9 cellular contexts compared by ENCODE assay signal in the genomic region with DNA sequence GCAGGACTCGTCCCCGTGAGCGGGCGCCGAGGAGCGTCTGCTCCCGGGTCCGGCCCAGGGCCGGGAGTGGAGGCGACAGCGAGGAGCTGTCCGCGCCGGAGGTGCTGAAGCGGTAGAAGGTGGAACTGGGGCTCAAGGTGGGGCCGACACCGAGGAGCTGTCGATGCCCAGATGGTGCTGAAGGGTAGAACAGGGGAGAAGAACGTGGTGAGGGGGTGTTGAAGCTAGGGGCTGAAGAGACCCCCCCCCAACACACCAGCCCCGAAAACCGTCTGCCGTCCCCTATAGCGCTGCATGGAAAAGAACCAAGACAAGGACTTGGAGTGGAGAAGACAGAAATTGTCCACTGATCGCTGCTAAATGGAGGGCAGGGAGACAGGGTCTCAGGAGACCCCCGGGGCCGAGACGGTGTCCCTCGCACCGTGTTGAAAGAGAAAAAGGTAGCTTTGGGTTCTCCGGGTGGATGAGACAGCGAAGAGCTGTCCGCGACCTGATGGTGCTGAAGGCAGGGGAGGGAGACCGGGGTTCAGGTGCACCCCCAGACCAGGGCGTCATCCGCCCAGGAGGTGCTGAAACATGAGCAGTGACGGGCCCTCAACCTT. TPM values are rescaled to one million over a fixed set of nuclear protein-coding genes. Genes with fewer than 3 reads are reported as not detected.
DNase-seq lines count a peak whose midpoint lies in the region; ATAC-seq lines count a peak whose summit lies in the region.
"Had no signal": no experiment of that assay in that cellular context is flagged by ENCODE, and none has a peak within 500 bp of the region (broad histone marks: within the 10 kb centered on the region; RNA-seq: fewer than 3 reads in every experiment).

No MANE protein-coding gene starts in this region.

- no peaks in the 10 kb centered on the region for H3K9me3 ChIP-seq in iPS DF 6.9 (ENCODE audit: control insufficient read depth, insufficient read depth, low read length)

- H3K27me3 Mint-ChIP-seq in stimulated activated naive B cell treated with anti-CD40 and anti-IgM and Interleukin-4, amounts not matched to agents 10 μg/mL and 1 μg/mL and 100 μg/mL, for 72 hours, result peaks cover 61 to 75% of the 10 kb centered on the region in 2 donors

- H3K36me3 ChIP-seq in iPS DF 6.9 (ENCODE audit: control insufficient read depth, insufficient read depth, low read length), result no peaks in the 10 kb centered on the region
- H3K36me3 ChIP-seq: thoracic aorta had no signal

- H3K4me3 Mint-ChIP-seq in stimulated activated naive B cell treated with anti-CD40 and anti-IgM and Interleukin-4, amounts not matched to agents 10 μg/mL and 1 μg/mL and 100 μg/mL, for 72 hours, result peak overlapping the region in 1 of 2 donors; percentile 14

- WGBS in iPS DF 6.9 (ENCODE audit: insufficient coverage, insufficient read length), result no CpG with 5 or more reads among the region's 37 CpGs

- peak overlapping the region; percentile 41; the same call in 1 of the 2 replicates for H3K4me3 ChIP-seq in iPS DF 6.9 (ENCODE audit: low read length)
- H3K4me3 ChIP-seq: thoracic aorta had no signal

- ATAC-seq in stimulated activated naive B cell treated with anti-CD40 and anti-IgM and Interleukin-4, amounts not matched to agents 10 μg/mL and 1 μg/mL and 100 μg/mL, for 72 hours (replicated peaks), result peak; percentile 41 to 58
- ATAC-seq in HG03135 (IDR thresholded peaks at IDR 0.05; ENCODE audit: unreplicated experiment), result no peak

- H3K36me3 Mint-ChIP-seq in stimulated activated naive B cell treated with anti-CD40 and anti-IgM and Interleukin-4, amounts not matched to agents 10 μg/mL and 1 μg/mL and 100 μg/mL, for 72 hours, result peaks cover 3% of the 10 kb centered on the region in 2 donors

- DNase-seq in GM19238 (ENCODE audit: insufficient read length, low spot score) (peak; percentile 62), NCI-H460 (ENCODE audit: extremely low read depth, low read depth) (peak; percentile 48), iPS DF 6.9 (ENCODE audit: low read depth, low spot score) (no peak), RKO (ENCODE audit: low spot score) (no peak), amniotic stem cell (lab: John Stamatoyannopoulos, UW) (no peak)
- peak; percentile 24 for DNase-seq in activated effector memory CD4-positive, alpha-beta T cell treated with Interleukin-2 at 50 U/mL for 16 hours
- DNase-seq in stimulated activated naive B cell treated with anti-CD40 and anti-IgM and Interleukin-4, amounts not matched to agents 10 μg/mL and 1 μg/mL and 100 μg/mL, for 72 hours, result no peak

- peaks cover 10% of the 10 kb centered on the region for H3K4me1 ChIP-seq in iPS DF 6.9 (ENCODE audit: control insufficient read depth, insufficient read depth, low read length)

- peaks cover 26 to 38% of the 10 kb centered on the region in 2 donors for H3K4me1 Mint-ChIP-seq in stimulated activated naive B cell treated with anti-CD40 and anti-IgM and Interleukin-4, amounts not matched to agents 10 μg/mL and 1 μg/mL and 100 μg/mL, for 72 hours

- H3K27me3 ChIP-seq in iPS DF 6.9 (ENCODE audit: control insufficient read depth, insufficient read depth, low read length), result no peaks in the 10 kb centered on the region

- peaks cover 6 to 8% of the 10 kb centered on the region in 2 donors for H3K9me3 Mint-ChIP-seq in stimulated activated naive B cell treated with anti-CD40 and anti-IgM and Interleukin-4, amounts not matched to agents 10 μg/mL and 1 μg/mL and 100 μg/mL, for 72 hours

- no peak overlapping the region for H3K27ac Mint-ChIP-seq in stimulated activated naive B cell treated with anti-CD40 and anti-IgM and Interleukin-4, amounts not matched to agents 10 μg/mL and 1 μg/mL and 100 μg/mL, for 72 hours

- no peak overlapping the region for H3K27ac ChIP-seq in iPS DF 6.9 (ENCODE audit: low read length)
- H3K27ac ChIP-seq: thoracic aorta had no signal

RNA-seq across cellular contexts. Expression of gene PDE4C, which starts 7.1 kb away (rescaled TPM):
- 0.10 and 0.20 TPM in 2 replicates for total RNA-seq in NCI-H460 (2014; rRNA removed; shearing (Covaris generic))
- polyA plus RNA-seq in NCI-H460 (2014; cell fraction: nucleus; rRNA removed), result 0.38 TPM in 1 of 2 replicates, not detected in the other

RNA-seq across cellular contexts. Expression of gene RAB3A, which starts 29.5 kb away (rescaled TPM):
- total RNA-seq in NCI-H460 (2014; rRNA removed; shearing (Covaris generic)), result 0.84 and 1.4 TPM in 2 replicates
- polyA plus RNA-seq in NCI-H460 (2014; cell fraction: nucleus; rRNA removed), result 0.47 and 0.70 TPM in 2 replicates

RNA-seq across cellular contexts. Expression of gene MPV17L2, which starts 40.3 kb away (rescaled TPM):
- total RNA-seq in NCI-H460 (2014; rRNA removed; shearing (Covaris generic)), result 7.6 and 8.1 TPM in 2 replicates
- polyA plus RNA-seq in NCI-H460 (2014; cell fraction: nucleus; rRNA removed), result 9.6 and 17.3 TPM in 2 replicates

RNA-seq across cellular contexts. Expression of gene IQCN, which starts 40.9 kb away (rescaled TPM):
- 0.20 and 0.32 TPM in 2 replicates for total RNA-seq in NCI-H460 (2014; rRNA removed; shearing (Covaris generic))
- polyA plus RNA-seq in NCI-H460 (2014; cell fraction: nucleus; rRNA removed), result 0.16 and 0.32 TPM in 2 replicates

RNA-seq across cellular contexts. Expression of gene JUND, which starts 48.1 kb away (rescaled TPM):
- 37.7 and 56.6 TPM in 2 replicates for total RNA-seq in NCI-H460 (2014; rRNA removed; shearing (Covaris generic))
- polyA plus RNA-seq in NCI-H460 (2014; cell fraction: nucleus; rRNA removed), result 36.4 and 65.2 TPM in 2 replicates

Comparison
In these comparisons a context has a peak if more than half of its experiments do, and no peak if none do; other contexts are left out.
1. DNase-seq: peak in GM19238 (single experiment), NCI-H460 (single experiment) and activated effector memory CD4-positive, alpha-beta T cell treated with Interleukin-2 at 50 U/mL for 16 hours (single experiment); none in iPS DF 6.9 (single experiment), stimulated activated naive B cell treated with anti-CD40 and anti-IgM and Interleukin-4, amounts not matched to agents 10 μg/mL and 1 μg/mL and 100 μg/mL, for 72 hours (single experiment), RKO (single experiment) and amniotic stem cell (single experiment).